Comparison of ENCODE assay signal across 1 cellular context in genomic region chr5:67693956-67694564, GRCh38.
TF ChIP-seq lines count a peak whose summit lies in the region.

No MANE protein-coding gene starts in this region.

TF ChIP-seq in SK-N-SH, 30 proteins besides CTCF, POLR2A, EP300 and RAD21 (continued from another document):
- no peak for TF ChIP-seq REST (IDR thresholded peaks at IDR 0.05; ENCODE audit: low read depth, low read length)
- TF ChIP-seq ELF1 (IDR thresholded peaks at IDR 0.05), result no peak
- no peak for TF ChIP-seq RCOR1 (IDR thresholded peaks at IDR 0.05; ENCODE audit: low read length)
- TF ChIP-seq EZH2phosphoT487 (IDR thresholded peaks at IDR 0.05; ENCODE audit: borderline replicate concordance, low read depth), result no peak
- no peak for TF ChIP-seq MXI1 (IDR thresholded peaks at IDR 0.05; ENCODE audit: low read depth, low read length)
